ENCODE assay signal across 1 cellular context in the genomic region with DNA sequence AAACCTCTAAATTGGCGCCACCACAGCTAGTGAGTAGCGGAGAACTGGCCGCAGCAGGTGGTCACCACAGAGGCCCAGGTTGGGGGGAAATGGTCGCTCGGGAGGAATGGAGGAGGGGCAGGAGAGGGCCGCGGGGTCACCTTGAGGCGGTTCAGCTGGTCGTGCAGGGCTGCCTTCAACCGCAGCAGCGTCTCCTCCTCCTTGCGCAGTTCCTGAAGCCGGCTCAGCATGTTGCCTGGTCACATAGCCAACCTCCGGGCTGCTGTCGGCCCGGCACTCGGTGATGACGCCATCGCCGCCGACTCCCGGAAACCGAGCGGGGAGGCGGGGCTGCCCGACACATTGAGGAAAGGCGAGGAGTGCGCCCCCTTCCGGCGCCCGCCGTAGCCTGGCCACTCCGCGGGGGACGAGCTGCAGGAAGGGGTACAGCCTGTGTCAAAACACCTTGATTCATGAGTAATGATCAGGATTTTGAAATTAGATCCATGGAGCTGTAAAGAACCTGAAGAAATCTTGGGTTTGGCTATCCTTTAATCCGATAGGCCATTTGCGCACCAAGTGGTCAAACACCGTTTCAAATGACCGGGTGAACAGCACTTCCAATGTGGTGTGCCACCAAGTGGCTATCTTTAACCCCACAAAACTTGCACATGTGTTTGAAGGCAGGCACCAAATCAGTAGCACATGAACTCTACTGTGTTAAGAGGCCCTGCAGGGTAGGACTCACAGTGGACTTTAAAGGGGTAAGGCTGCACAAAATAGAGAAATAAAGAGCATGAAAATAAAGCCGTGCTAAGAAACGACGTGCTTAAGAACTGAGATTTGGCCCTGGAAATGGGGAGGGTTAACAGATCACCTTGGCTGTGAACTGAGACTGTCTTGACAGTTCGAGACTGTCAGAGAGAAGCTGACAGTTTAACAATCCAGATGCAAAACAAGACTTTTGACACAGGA.
TF ChIP-seq lines count a peak whose summit lies in the region.

A gene with protein sequence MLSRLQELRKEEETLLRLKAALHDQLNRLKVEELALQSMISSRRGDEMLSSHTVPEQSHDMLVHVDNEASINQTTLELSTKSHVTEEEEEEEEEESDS (minus strand): TSS at position 261 of the 954 bp plus-strand sequence. CDS start 31 bp downstream, at position 230.

TF ChIP-seq in HepG2, 621 proteins besides CTCF, POLR2A, EP300 and RAD21 (continued from another document and continues in another):
- TF ChIP-seq, protein P1, sequence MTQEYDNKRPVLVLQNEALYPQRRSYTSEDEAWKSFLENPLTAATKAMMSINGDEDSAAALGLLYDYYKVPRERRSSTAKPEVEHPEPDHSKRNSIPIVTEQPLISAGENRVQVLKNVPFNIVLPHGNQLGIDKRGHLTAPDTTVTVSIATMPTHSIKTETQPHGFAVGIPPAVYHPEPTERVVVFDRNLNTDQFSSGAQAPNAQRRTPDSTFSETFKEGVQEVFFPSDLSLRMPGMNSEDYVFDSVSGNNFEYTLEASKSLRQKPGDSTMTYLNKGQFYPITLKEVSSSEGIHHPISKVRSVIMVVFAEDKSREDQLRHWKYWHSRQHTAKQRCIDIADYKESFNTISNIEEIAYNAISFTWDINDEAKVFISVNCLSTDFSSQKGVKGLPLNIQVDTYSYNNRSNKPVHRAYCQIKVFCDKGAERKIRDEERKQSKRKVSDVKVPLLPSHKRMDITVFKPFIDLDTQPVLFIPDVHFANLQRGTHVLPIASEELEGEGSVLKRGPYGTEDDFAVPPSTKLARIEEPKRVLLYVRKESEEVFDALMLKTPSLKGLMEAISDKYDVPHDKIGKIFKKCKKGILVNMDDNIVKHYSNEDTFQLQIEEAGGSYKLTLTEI (CRISPR knock-in tag; conservative IDR thresholded peaks at IDR 0.05) = no peak
- TF ChIP-seq, protein P2, sequence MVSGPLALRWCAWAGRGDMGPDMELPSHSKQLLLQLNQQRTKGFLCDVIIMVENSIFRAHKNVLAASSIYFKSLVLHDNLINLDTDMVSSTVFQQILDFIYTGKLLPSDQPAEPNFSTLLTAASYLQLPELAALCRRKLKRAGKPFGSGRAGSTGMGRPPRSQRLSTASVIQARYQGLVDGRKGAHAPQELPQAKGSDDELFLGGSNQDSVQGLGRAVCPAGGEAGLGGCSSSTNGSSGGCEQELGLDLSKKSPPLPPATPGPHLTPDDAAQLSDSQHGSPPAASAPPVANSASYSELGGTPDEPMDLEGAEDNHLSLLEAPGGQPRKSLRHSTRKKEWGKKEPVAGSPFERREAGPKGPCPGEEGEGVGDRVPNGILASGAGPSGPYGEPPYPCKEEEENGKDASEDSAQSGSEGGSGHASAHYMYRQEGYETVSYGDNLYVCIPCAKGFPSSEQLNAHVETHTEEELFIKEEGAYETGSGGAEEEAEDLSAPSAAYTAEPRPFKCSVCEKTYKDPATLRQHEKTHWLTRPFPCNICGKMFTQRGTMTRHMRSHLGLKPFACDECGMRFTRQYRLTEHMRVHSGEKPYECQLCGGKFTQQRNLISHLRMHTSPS (CRISPR knock-in tag; IDR thresholded peaks at IDR 0.05; ENCODE audit: low read depth) = peak; percentile 23; the same call in 1 of the 2 replicates
- TF ChIP-seq, protein P3, sequence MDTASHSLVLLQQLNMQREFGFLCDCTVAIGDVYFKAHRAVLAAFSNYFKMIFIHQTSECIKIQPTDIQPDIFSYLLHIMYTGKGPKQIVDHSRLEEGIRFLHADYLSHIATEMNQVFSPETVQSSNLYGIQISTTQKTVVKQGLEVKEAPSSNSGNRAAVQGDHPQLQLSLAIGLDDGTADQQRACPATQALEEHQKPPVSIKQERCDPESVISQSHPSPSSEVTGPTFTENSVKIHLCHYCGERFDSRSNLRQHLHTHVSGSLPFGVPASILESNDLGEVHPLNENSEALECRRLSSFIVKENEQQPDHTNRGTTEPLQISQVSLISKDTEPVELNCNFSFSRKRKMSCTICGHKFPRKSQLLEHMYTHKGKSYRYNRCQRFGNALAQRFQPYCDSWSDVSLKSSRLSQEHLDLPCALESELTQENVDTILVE (CRISPR knock-in tag; IDR thresholded peaks at IDR 0.05) = 0 out of 2 replicates have a peak, but pooled peaks have one; percentile 51
- TF ChIP-seq ZNF563 (CRISPR knock-in tag; IDR thresholded peaks at IDR 0.05) (no peak), ZNF484 (CRISPR knock-in tag; IDR thresholded peaks at IDR 0.05; ENCODE audit: borderline replicate concordance, low read depth) (no peak), JUNB (CRISPR knock-in tag; IDR thresholded peaks at IDR 0.05; ENCODE audit: borderline replicate concordance) (no peak), ZSCAN30 (CRISPR knock-in tag; IDR thresholded peaks at IDR 0.05) (no peak), TBX2 (CRISPR knock-in tag; IDR thresholded peaks at IDR 0.05; ENCODE audit: borderline replicate concordance) (peak; percentile 87), SP5 (CRISPR knock-in tag; IDR thresholded peaks at IDR 0.05; ENCODE audit: borderline replicate concordance, low read depth) (peak; percentile 82; the same call in 1 of the 2 replicates), ZC3H13 (CRISPR knock-in tag; IDR thresholded peaks at IDR 0.05) (peak; percentile 98), ZNF124 (CRISPR knock-in tag; IDR thresholded peaks at IDR 0.05) (no peak; the same call in none of the 2 replicates), FOSL1 (CRISPR knock-in tag; IDR thresholded peaks at IDR 0.05; ENCODE audit: borderline replicate concordance) (no peak), NAIF1 (CRISPR knock-in tag; IDR thresholded peaks at IDR 0.05; ENCODE audit: borderline replicate concordance) (no peak), EZH2 (conservative IDR thresholded peaks at IDR 0.05; ENCODE audit: low read depth, low read length) (no peak), HNRNPLL (IDR thresholded peaks at IDR 0.05; ENCODE audit: low read depth, low read length, poor library complexity, severe bottlenecking) (peak; percentile 77), ZNF432 (CRISPR knock-in tag; IDR thresholded peaks at IDR 0.05; ENCODE audit: borderline replicate concordance) (no peak), ZNF101 (CRISPR knock-in tag; IDR thresholded peaks at IDR 0.05; ENCODE audit: borderline replicate concordance, low read depth) (no peak), ZNF501 (CRISPR knock-in tag; IDR thresholded peaks at IDR 0.05) (peak; percentile 40; the same call in 1 of the 2 replicates), MXD4 (CRISPR knock-in tag; IDR thresholded peaks at IDR 0.05) (peak; percentile 94)
- TF ChIP-seq, protein P4, sequence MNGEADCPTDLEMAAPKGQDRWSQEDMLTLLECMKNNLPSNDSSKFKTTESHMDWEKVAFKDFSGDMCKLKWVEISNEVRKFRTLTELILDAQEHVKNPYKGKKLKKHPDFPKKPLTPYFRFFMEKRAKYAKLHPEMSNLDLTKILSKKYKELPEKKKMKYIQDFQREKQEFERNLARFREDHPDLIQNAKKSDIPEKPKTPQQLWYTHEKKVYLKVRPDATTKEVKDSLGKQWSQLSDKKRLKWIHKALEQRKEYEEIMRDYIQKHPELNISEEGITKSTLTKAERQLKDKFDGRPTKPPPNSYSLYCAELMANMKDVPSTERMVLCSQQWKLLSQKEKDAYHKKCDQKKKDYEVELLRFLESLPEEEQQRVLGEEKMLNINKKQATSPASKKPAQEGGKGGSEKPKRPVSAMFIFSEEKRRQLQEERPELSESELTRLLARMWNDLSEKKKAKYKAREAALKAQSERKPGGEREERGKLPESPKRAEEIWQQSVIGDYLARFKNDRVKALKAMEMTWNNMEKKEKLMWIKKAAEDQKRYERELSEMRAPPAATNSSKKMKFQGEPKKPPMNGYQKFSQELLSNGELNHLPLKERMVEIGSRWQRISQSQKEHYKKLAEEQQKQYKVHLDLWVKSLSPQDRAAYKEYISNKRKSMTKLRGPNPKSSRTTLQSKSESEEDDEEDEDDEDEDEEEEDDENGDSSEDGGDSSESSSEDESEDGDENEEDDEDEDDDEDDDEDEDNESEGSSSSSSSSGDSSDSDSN (CRISPR knock-in tag; IDR thresholded peaks at IDR 0.05) = peak; percentile 74
- TF ChIP-seq, protein P5, sequence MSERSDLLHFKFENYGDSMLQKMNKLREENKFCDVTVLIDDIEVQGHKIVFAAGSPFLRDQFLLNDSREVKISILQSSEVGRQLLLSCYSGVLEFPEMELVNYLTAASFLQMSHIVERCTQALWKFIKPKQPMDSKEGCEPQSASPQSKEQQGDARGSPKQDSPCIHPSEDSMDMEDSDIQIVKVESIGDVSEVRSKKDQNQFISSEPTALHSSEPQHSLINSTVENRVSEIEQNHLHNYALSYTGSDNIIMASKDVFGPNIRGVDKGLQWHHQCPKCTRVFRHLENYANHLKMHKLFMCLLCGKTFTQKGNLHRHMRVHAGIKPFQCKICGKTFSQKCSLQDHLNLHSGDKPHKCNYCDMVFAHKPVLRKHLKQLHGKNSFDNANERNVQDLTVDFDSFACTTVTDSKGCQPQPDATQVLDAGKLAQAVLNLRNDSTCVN (CRISPR knock-in tag; IDR thresholded peaks at IDR 0.05; ENCODE audit: borderline replicate concordance) = no peak; the same call in 1 of the 2 replicates
- TF ChIP-seq, protein P6, sequence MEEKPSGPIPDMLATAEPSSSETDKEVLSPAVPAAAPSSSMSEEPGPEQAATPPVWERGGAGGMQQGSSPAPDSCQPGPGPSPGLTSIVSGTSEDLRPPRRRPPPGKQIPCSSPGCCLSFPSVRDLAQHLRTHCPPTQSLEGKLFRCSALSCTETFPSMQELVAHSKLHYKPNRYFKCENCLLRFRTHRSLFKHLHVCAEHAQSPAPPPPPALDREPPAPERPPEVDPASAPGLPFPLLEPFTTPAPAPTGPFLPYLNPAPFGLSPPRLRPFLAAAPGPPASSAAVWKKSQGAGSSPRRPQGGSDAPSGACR (CRISPR knock-in tag; IDR thresholded peaks at IDR 0.05) = peak; percentile 65; the same call in 1 of the 2 replicates
- TF ChIP-seq, protein P7, sequence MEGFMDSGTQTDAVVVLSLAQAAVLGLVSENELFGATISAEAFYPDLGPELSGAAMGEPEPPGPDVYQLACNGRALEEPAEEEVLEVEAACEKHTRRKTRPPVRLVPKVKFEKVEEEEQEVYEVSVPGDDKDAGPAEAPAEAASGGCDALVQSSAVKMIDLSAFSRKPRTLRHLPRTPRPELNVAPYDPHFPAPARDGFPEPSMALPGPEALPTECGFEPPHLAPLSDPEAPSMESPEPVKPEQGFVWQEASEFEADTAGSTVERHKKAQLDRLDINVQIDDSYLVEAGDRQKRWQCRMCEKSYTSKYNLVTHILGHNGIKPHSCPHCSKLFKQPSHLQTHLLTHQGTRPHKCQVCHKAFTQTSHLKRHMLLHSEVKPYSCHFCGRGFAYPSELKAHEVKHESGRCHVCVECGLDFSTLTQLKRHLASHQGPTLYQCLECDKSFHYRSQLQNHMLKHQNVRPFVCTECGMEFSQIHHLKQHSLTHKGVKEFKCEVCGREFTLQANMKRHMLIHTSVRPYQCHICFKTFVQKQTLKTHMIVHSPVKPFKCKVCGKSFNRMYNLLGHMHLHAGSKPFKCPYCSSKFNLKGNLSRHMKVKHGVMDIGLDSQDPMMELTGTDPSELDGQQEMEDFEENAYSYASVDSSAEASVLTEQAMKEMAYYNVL (CRISPR knock-in tag; IDR thresholded peaks at IDR 0.05; ENCODE audit: borderline replicate concordance) = peak; percentile 48
- TF ChIP-seq, protein P8, sequence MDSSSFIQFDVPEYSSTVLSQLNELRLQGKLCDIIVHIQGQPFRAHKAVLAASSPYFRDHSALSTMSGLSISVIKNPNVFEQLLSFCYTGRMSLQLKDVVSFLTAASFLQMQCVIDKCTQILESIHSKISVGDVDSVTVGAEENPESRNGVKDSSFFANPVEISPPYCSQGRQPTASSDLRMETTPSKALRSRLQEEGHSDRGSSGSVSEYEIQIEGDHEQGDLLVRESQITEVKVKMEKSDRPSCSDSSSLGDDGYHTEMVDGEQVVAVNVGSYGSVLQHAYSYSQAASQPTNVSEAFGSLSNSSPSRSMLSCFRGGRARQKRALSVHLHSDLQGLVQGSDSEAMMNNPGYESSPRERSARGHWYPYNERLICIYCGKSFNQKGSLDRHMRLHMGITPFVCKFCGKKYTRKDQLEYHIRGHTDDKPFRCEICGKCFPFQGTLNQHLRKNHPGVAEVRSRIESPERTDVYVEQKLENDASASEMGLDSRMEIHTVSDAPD (CRISPR knock-in tag; IDR thresholded peaks at IDR 0.05) = 0 out of 2 replicates have a peak, but pooled peaks have one; percentile 71
- TF ChIP-seq, protein P9, sequence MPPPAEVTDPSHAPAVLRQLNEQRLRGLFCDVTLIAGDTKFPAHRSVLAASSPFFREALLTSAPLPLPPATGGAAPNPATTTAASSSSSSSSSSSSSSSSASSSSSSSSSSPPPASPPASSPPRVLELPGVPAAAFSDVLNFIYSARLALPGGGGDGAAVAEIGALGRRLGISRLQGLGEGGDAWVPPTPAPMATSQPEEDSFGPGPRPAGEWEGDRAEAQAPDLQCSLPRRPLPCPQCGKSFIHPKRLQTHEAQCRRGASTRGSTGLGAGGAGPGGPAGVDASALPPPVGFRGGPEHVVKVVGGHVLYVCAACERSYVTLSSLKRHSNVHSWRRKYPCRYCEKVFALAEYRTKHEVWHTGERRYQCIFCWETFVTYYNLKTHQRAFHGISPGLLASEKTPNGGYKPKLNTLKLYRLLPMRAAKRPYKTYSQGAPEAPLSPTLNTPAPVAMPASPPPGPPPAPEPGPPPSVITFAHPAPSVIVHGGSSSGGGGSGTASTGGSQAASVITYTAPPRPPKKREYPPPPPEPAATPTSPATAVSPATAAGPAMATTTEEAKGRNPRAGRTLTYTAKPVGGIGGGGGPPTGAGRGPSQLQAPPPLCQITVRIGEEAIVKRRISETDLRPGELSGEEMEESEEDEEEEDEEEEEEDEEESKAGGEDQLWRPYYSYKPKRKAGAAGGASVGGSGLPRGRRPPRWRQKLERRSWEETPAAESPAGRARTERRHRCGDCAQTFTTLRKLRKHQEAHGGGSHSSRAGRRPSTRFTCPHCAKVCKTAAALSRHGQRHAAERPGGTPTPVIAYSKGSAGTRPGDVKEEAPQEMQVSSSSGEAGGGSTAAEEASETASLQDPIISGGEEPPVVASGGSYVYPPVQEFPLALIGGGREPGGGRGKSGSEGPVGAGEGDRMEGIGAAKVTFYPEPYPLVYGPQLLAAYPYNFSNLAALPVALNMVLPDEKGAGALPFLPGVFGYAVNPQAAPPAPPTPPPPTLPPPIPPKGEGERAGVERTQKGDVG (CRISPR knock-in tag; IDR thresholded peaks at IDR 0.05; ENCODE audit: borderline replicate concordance) = peak; percentile 58; the same call in 1 of the 2 replicates
